In genomic region chr4:29142708-29143107, GRCh38 we compare ENCODE assay signal across 18 cellular contexts.
DNase-seq lines count a peak whose midpoint lies in the region; ATAC-seq, FAIRE-seq and TF ChIP-seq lines count a peak whose summit lies in the region.
"Had no signal": no experiment of that assay in that cellular context is flagged by ENCODE, and none has a peak within 500 bp of the region (broad histone marks: within the 10 kb centered on the region; RNA-seq: fewer than 3 reads in every experiment).

No MANE protein-coding gene starts in this region.

- H3K9me1 ChIP-seq in endothelial cell of umbilical vein (replicated peaks; ENCODE audit: control insufficient read depth, extremely low read depth, insufficient read depth, low read length), result no peaks in the 10 kb centered on the region

- CTCF ChIA-PET in endothelial cell of umbilical vein (lab: Charles Lee), result no interaction called here

- H3K9ac ChIP-seq in endothelial cell of umbilical vein (replicated peaks; ENCODE audit: extremely low read depth, insufficient read depth, low read length), result no peak overlapping the region
- H3K9ac ChIP-seq: BLaER1 had no signal

- H3K36me3 Mint-ChIP-seq in nephron (ENCODE audit: low read depth) (no peaks in the 10 kb centered on the region), CD14-positive monocyte (no peaks in the 10 kb centered on the region)
- H3K36me3 Mint-ChIP-seq: CD8-positive, alpha-beta T cell had no signal

- intact Hi-C loops in endothelial cell of umbilical vein (cut with micrococcal nuclease), result loop anchor here (1.0 kb wide), 1 partner anchor 11 kb away; no protein-coding TSS in a partner anchor
- intact Hi-C loops in CD14-positive monocyte (cut with micrococcal nuclease), result no loop called here

- no peaks in the 10 kb centered on the region for H3K9me3 ChIP-seq in endothelial cell of umbilical vein (replicated peaks; ENCODE audit: control insufficient read depth, insufficient read depth, low read length)
- H3K9me3 ChIP-seq in upper lobe of left lung, result no peaks in the 10 kb centered on the region
- H3K9me3 ChIP-seq: BLaER1 had no signal

- TF ChIP-seq POLR2A in endothelial cell of umbilical vein (IDR thresholded peaks at IDR 0.05; ENCODE audit: low read depth, low read length), result no peak
- no peak for TF ChIP-seq POLR2A in upper lobe of left lung (IDR thresholded peaks at IDR 0.05)

- no peak for TF ChIP-seq EP300 in upper lobe of left lung (IDR thresholded peaks at IDR 0.05)

- H3K27ac Mint-ChIP-seq in nephron (peak overlapping the region; percentile 83 to 95 (median 91)), CD14-positive monocyte (no peak overlapping the region)
- H3K27ac Mint-ChIP-seq: CD8-positive, alpha-beta T cell had no signal

- no peak for FAIRE-seq in endothelial cell of umbilical vein (lab: Jason Lieb, UNC)
- FAIRE-seq: A204.1, GM12878 had no signal

- no peak overlapping the region for H3K4me3 ChIP-seq in endothelial cell of umbilical vein (replicated peaks in 1 of 3; ENCODE audit: insufficient read depth in 1 of 3, low read depth in 1 of 3, low read length in 3 of 3)
- H3K4me3 ChIP-seq in upper lobe of left lung, result no peak overlapping the region
- H3K4me3 ChIP-seq: BLaER1, GM12878 had no signal

- TF ChIP-seq CTCF in endothelial cell of umbilical vein (IDR thresholded peaks at IDR 0.05; ENCODE audit: extremely low read depth in 1 of 2, insufficient read depth in 1 of 2, low read depth in 1 of 2, low read length in 2 of 2) (no peak), nephron (IDR thresholded peaks at IDR 0.05; ENCODE audit: unreplicated experiment in 3 of 3) (no peak), upper lobe of left lung (IDR thresholded peaks at IDR 0.05) (no peak), CD14-positive monocyte (IDR thresholded peaks at IDR 0.05) (no peak)

- no peaks in the 10 kb centered on the region for H4K20me1 ChIP-seq in endothelial cell of umbilical vein (replicated peaks; ENCODE audit: control insufficient read depth, extremely low read depth, insufficient read depth, low read length)
- H4K20me1 ChIP-seq: BLaER1 had no signal

- H3K79me2 ChIP-seq in endothelial cell of umbilical vein (ENCODE audit: control insufficient read depth, insufficient read depth, low read length), result no peaks in the 10 kb centered on the region

- DNase-seq in endothelial cell of umbilical vein (ENCODE audit: low read depth, low spot score), result no peak
- peak; percentile 48 for DNase-seq in kidney tubule cell (ENCODE audit: low spot score)
- DNase-seq in upper lobe of left lung, result no peak
- no peak for DNase-seq in putamen (ENCODE audit: low spot score)
- DNase-seq in CD14-positive monocyte (ENCODE audit: low spot score), result no peak
- DNase-seq: AML-193; Calu3; CD8-positive, alpha-beta T cell; DMS79 treated with DMSO at 0.1 percent for 48 hours; GOT3; H7 had no signal

- H3K4me2 ChIP-seq in endothelial cell of umbilical vein (ENCODE audit: insufficient read depth, low read length), result no peak overlapping the region
- H3K4me2 ChIP-seq: BLaER1 had no signal

- dilution Hi-C loops in endothelial cell of umbilical vein (cut with MboI; ENCODE audit: extremely low pct_ligation_motif_present, low sequenced_read_pairs), result no loop called here

- peak overlapping the region; percentile 29 for H2AFZ ChIP-seq in endothelial cell of umbilical vein (ENCODE audit: low read depth, low read length)

- ATAC-seq in upper lobe of left lung (ENCODE audit: low FRiP score in 2 of 2), result no peak
- no peak for ATAC-seq in HG02610 (IDR thresholded peaks at IDR 0.05; ENCODE audit: unreplicated experiment)
- ATAC-seq: CD8-positive, alpha-beta T cell; GM12878; HCT116 had no signal

- H3K4me1 ChIP-seq in endothelial cell of umbilical vein (ENCODE audit: control insufficient read depth, extremely low read depth, insufficient read depth, low read length), result no peaks in the 10 kb centered on the region
- no peaks in the 10 kb centered on the region for H3K4me1 ChIP-seq in upper lobe of left lung
- H3K4me1 ChIP-seq: BLaER1 had no signal

- H3K4me1 Mint-ChIP-seq in nephron, result no peaks in the 10 kb centered on the region
- no peaks in the 10 kb centered on the region for H3K4me1 Mint-ChIP-seq in CD14-positive monocyte

- no peaks in the 10 kb centered on the region for H3K9me3 Mint-ChIP-seq in nephron
- peaks cover 0 to 1% (median 0%) of the 10 kb centered on the region in 7 donors for H3K9me3 Mint-ChIP-seq in CD14-positive monocyte

- 45 to 73% methylated on average over 2 of the region's 2 CpGs for WGBS in upper lobe of left lung, 2 donors

- no TSS peak for BruUV-seq in endothelial cell of umbilical vein (replicated peaks; lab: Mats Ljungman, UMichigan)

- H3K36me3 ChIP-seq in endothelial cell of umbilical vein (ENCODE audit: control insufficient read depth in 2 of 2, extremely low read depth in 1 of 2, insufficient read depth in 2 of 2, low read length in 2 of 2), result no peaks in the 10 kb centered on the region
- no peaks in the 10 kb centered on the region for H3K36me3 ChIP-seq in upper lobe of left lung
- H3K36me3 ChIP-seq: BLaER1 had no signal

- H3K27me3 ChIP-seq in endothelial cell of umbilical vein (ENCODE audit: control insufficient read depth in 2 of 2, insufficient read depth in 2 of 2, low read length in 2 of 2) (no peaks in the 10 kb centered on the region), upper lobe of left lung (no peaks in the 10 kb centered on the region)
- H3K27me3 ChIP-seq: BLaER1 had no signal

- H3K4me3 Mint-ChIP-seq in nephron (no peak overlapping the region), CD14-positive monocyte (no peak overlapping the region)
- H3K4me3 Mint-ChIP-seq: CD8-positive, alpha-beta T cell had no signal

- no peak overlapping the region for H3K27ac ChIP-seq in endothelial cell of umbilical vein (ENCODE audit: insufficient read depth, low read depth, low read length)
- no peak overlapping the region for H3K27ac ChIP-seq in upper lobe of left lung
- H3K27ac ChIP-seq: BLaER1, HL-60 had no signal

- H3K27me3 Mint-ChIP-seq in nephron (ENCODE audit: low read depth), result no peaks in the 10 kb centered on the region
- peaks cover 0 to 2% (median 0%) of the 10 kb centered on the region in 3 donors for H3K27me3 Mint-ChIP-seq in CD14-positive monocyte (ENCODE audit: low read depth in 3 of 3)

- POLR2A ChIA-PET in endothelial cell of umbilical vein (lab: Charles Lee), result no interaction called here

TF ChIP-seq in endothelial cell of umbilical vein, 7 proteins besides CTCF, POLR2A, EP300 and RAD21:
- no peak for TF ChIP-seq GATA2 (IDR thresholded peaks at IDR 0.05; ENCODE audit: insufficient read depth, insufficient read length, low read depth, low read length)
- no peak for TF ChIP-seq JUN (IDR thresholded peaks at IDR 0.05; ENCODE audit: borderline replicate concordance, insufficient read depth, insufficient read length, low read depth)
- no peak for TF ChIP-seq MYC (IDR thresholded peaks at IDR 0.05; ENCODE audit: low read depth, low read length)
- no peak for TF ChIP-seq POLR2AphosphoS5 (IDR thresholded peaks at IDR 0.05; ENCODE audit: insufficient read depth, low read depth, low read length)
- TF ChIP-seq EZH2 (IDR thresholded peaks at IDR 0.05; ENCODE audit: borderline replicate concordance, low read depth, low read length, severe bottlenecking), result no peak
- TF ChIP-seq FOS (IDR thresholded peaks at IDR 0.05; ENCODE audit: borderline replicate concordance, insufficient read depth, low read length), result no peak
- TF ChIP-seq, protein P1, sequence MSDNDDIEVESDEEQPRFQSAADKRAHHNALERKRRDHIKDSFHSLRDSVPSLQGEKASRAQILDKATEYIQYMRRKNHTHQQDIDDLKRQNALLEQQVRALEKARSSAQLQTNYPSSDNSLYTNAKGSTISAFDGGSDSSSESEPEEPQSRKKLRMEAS (IDR thresholded peaks at IDR 0.05; ENCODE audit: insufficient read depth, insufficient read length), result no peak

Comparison
In these comparisons a context has a peak if more than half of its experiments do, and no peak if none do; other contexts are left out.
1. H3K27ac Mint-ChIP-seq: peak in nephron (3 of 3); none in CD14-positive monocyte (0 of 7).